Comparison of ENCODE assay signal across 8 cellular contexts in genomic region chr19:18833849-18834643, GRCh38. TPM values are rescaled to one million over a fixed set of nuclear protein-coding genes. Genes with fewer than 3 reads are reported as not detected.
A peak's percentile ranks its signal among the peaks of the same experiment; 100 is the strongest.
DNase-seq lines count a peak whose midpoint lies in the region; ATAC-seq, FAIRE-seq and TF ChIP-seq lines count a peak whose summit lies in the region.

No MANE protein-coding gene starts in this region.

- H3K9ac ChIP-seq in PC-3 (ENCODE audit: low read length) = peak overlapping the region; percentile 97

- no peaks in the 10 kb centered on the region for H3F3A ChIP-seq in PC-3 (ENCODE audit: low read length, unreplicated experiment)

- peak overlapping the region; percentile 87 for H3K27ac Mint-ChIP-seq in activated CD4-positive, alpha-beta T cell treated with anti-CD3 and anti-CD28 coated beads for 36 hours
- H3K27ac Mint-ChIP-seq in progenitor cell of endocrine pancreas = peak overlapping the region; percentile 100

- H3K4me2 ChIP-seq in PC-3 (ENCODE audit: low read length) = peak overlapping the region; percentile 100

- peak; percentile 30 for DNase-seq in activated CD4-positive, alpha-beta T cell treated with anti-CD3 and anti-CD28 coated beads for 36 hours
- DNase-seq in activated CD4-positive, alpha-beta T cell treated with anti-CD3 and anti-CD28 coated beads, Interleukin-2, amount 50 U/mL, for 4 hours = no peak
- DNase-seq in PC-3 = peak; percentile 28
- no peak for DNase-seq in progenitor cell of endocrine pancreas (ENCODE audit: low spot score, unreplicated experiment)
- DNase-seq in D721Med (ENCODE audit: insufficient read length, low spot score) = no peak

- no TSS peak for BruUV-seq in PC-3 (replicated peaks; lab: Mats Ljungman, UMichigan)

- peaks cover 7% of the 10 kb centered on the region; the same call in 1 of the 2 replicates for H3K4me1 ChIP-seq in PC-3 (ENCODE audit: insufficient read depth, low read length)
- H3K4me1 ChIP-seq in esophagus (ENCODE audit: control insufficient read depth in 2 of 2, insufficient read depth in 2 of 2, low read length in 1 of 2) = peaks cover 0 to 4% of the 10 kb centered on the region in 2 donors

- peaks cover 48% of the 10 kb centered on the region for H3K36me3 Mint-ChIP-seq in activated CD4-positive, alpha-beta T cell treated with anti-CD3 and anti-CD28 coated beads for 36 hours (ENCODE audit: low read depth)
- H3K36me3 Mint-ChIP-seq in progenitor cell of endocrine pancreas (ENCODE audit: insufficient read depth) = peaks cover 7% of the 10 kb centered on the region

- no peaks in the 10 kb centered on the region for H3K27me3 ChIP-seq in PC-3 (ENCODE audit: low read length)
- no peaks in the 10 kb centered on the region for H3K27me3 ChIP-seq in esophagus (ENCODE audit: control insufficient read depth in 1 of 2, insufficient read depth in 2 of 2, low read length in 2 of 2)

- TF ChIP-seq CTCF in PC-3 (conservative IDR thresholded peaks at IDR 0.05; ENCODE audit: low read depth, low read length) (no peak), progenitor cell of endocrine pancreas (IDR thresholded peaks at IDR 0.05; ENCODE audit: unreplicated experiment) (no peak), D721Med (IDR thresholded peaks at IDR 0.05; ENCODE audit: insufficient read depth, missing control alignments) (no peak)

- ATAC-seq in activated CD4-positive, alpha-beta T cell treated with anti-CD3 and anti-CD28 coated beads for 36 hours = no peak
- ATAC-seq in PC-3 (peak; percentile 10; the same call in 1 of the 2 replicates), GM19467 (IDR thresholded peaks at IDR 0.05; ENCODE audit: unreplicated experiment) (no peak), GM21529 (IDR thresholded peaks at IDR 0.05; ENCODE audit: unreplicated experiment) (no peak)

- H3K4me1 Mint-ChIP-seq in activated CD4-positive, alpha-beta T cell treated with anti-CD3 and anti-CD28 coated beads for 36 hours = peaks cover 56% of the 10 kb centered on the region
- H3K4me1 Mint-ChIP-seq in progenitor cell of endocrine pancreas (ENCODE audit: low read depth) = peaks cover 35% of the 10 kb centered on the region

- H2AFZ ChIP-seq in PC-3 (ENCODE audit: low read length) = no peak overlapping the region

- POLR2A ChIA-PET in activated CD4-positive, alpha-beta T cell treated with anti-CD3 and anti-CD28 coated beads for 36 hours (lab: Charles Lee) = interaction anchor here (0.6 kb wide), 1 partner anchor 1120 kb away, joined by 3 read pairs; no protein-coding TSS in a partner anchor
- POLR2A ChIA-PET in PC-3 (lab: Charles Lee; ENCODE audit: unreplicated experiment) = interaction anchor here (0.6 kb wide), 2 partner anchors 36 to 165 kb away, joined by 3 to 7 read pairs; no protein-coding TSS in a partner anchor

- intact Hi-C loops in activated CD4-positive, alpha-beta T cell treated with anti-CD3 and anti-CD28 coated beads for 36 hours (cut with DNase I, micrococcal nuclease) = loop anchor here in 1 of 2 experiments (1.0 to 5.0 kb wide), 3 partner anchors 9 to 492 kb away; partner anchors contain the start of genes PGPEP1 and TMEM161A
- intact Hi-C loops in PC-3 (cut with micrococcal nuclease) = no loop called here

- CTCF ChIA-PET in activated CD4-positive, alpha-beta T cell treated with anti-CD3 and anti-CD28 coated beads for 36 hours (lab: Charles Lee) = interaction anchor here (0.6 to 5.8 kb wide), 4 partner anchors 14 to 355 kb away, joined by 3 to 47 read pairs (median 4); partner anchors contain the start of gene REX1BD
- CTCF ChIA-PET in PC-3 (lab: Charles Lee) = no interaction called here

- no peaks in the 10 kb centered on the region for H3K27me3 Mint-ChIP-seq in activated CD4-positive, alpha-beta T cell treated with anti-CD3 and anti-CD28 coated beads for 36 hours
- no peaks in the 10 kb centered on the region for H3K27me3 Mint-ChIP-seq in progenitor cell of endocrine pancreas

- H4K20me1 ChIP-seq in PC-3 (ENCODE audit: low read length) = peaks cover 57% of the 10 kb centered on the region

- H3K79me2 ChIP-seq in PC-3 (ENCODE audit: low read length) = peaks cover 73% of the 10 kb centered on the region

- no peaks in the 10 kb centered on the region for H3K9me2 ChIP-seq in PC-3 (replicated peaks; ENCODE audit: low read length)

- peak overlapping the region; percentile 99 for H3K4me3 ChIP-seq in PC-3 (ENCODE audit: low read length)
- peak overlapping the region; percentile 31 to 76 for H3K4me3 ChIP-seq in esophagus (ENCODE audit: low read depth in 1 of 2, low read length in 2 of 2)

- no peaks in the 10 kb centered on the region for H3K9me3 ChIP-seq in PC-3 (ENCODE audit: low read length)
- H3K9me3 ChIP-seq in esophagus (ENCODE audit: control insufficient read depth in 2 of 2, insufficient read depth in 1 of 2, low read depth in 1 of 2, low read length in 1 of 2) = no peaks in the 10 kb centered on the region

- no peaks in the 10 kb centered on the region for H3K9me3 Mint-ChIP-seq in activated CD4-positive, alpha-beta T cell treated with anti-CD3 and anti-CD28 coated beads for 36 hours (ENCODE audit: low read depth)
- no peaks in the 10 kb centered on the region for H3K9me3 Mint-ChIP-seq in progenitor cell of endocrine pancreas (ENCODE audit: low read depth)

- H3K27ac ChIP-seq in PC-3 (ENCODE audit: low read length) (no peak overlapping the region), esophagus (ENCODE audit: low read depth in 2 of 2, low read length in 1 of 2) (peak overlapping the region in 1 of 2 donors; percentile 73)

- FAIRE-seq in D721Med (lab: Jason Lieb, UNC) = no peak

- peak overlapping the region; percentile 96 for H3K4me3 Mint-ChIP-seq in activated CD4-positive, alpha-beta T cell treated with anti-CD3 and anti-CD28 coated beads for 36 hours
- H3K4me3 Mint-ChIP-seq in progenitor cell of endocrine pancreas (ENCODE audit: low read depth) = peak overlapping the region; percentile 92

- H3K36me3 ChIP-seq in PC-3 (ENCODE audit: low read depth, low read length) (peaks cover 12% of the 10 kb centered on the region), esophagus (ENCODE audit: control insufficient read depth in 2 of 2, insufficient read depth in 2 of 2, low read length in 1 of 2) (peaks cover 0 to 2% of the 10 kb centered on the region in 2 donors)

- WGBS in esophagus, 2 donors = 11 to 12% methylated on average over 18 of the region's 18 CpGs

RNA-seq across cellular contexts. Expression of gene UPF1, which starts 2.3 kb away (rescaled TPM):
- 10 to 100 TPM; 72.4 to 74.0 TPM for total RNA-seq in activated CD4-positive, alpha-beta T cell treated with anti-CD3 and anti-CD28 coated beads for 36 hours
- total RNA-seq in PC-3 (2014; rRNA removed) = 97.1 and 155 TPM in 2 replicates
- 10 to 100 TPM; 28.1 to 41.7 TPM for polyA plus RNA-seq in esophagus
- total RNA-seq in progenitor cell of endocrine pancreas = 87.1 and 90.9 TPM in 2 replicates

RNA-seq across cellular contexts. Expression of gene COMP, which starts 42.9 kb away (rescaled TPM):
- not detected for total RNA-seq in activated CD4-positive, alpha-beta T cell treated with anti-CD3 and anti-CD28 coated beads for 36 hours
- 0.04 TPM in 1 of 2 replicates, not detected in the other for total RNA-seq in PC-3 (2014; rRNA removed)
- polyA plus RNA-seq in esophagus = 1 to 10 TPM in 1 of 2 donors, under 1 TPM in 1; 0.71 to 4.0 TPM
- total RNA-seq in progenitor cell of endocrine pancreas = 0.13 and 0.24 TPM in 2 replicates

Comparison
In these comparisons a context has a peak if more than half of its experiments do, and no peak if none do; other contexts are left out.
1. DNase-seq: peak in activated CD4-positive, alpha-beta T cell treated with anti-CD3 and anti-CD28 coated beads for 36 hours (single experiment) and PC-3 (single experiment); none in activated CD4-positive, alpha-beta T cell treated with anti-CD3 and anti-CD28 coated beads, Interleukin-2, amount 50 U/mL, for 4 hours (0 of 2), progenitor cell of endocrine pancreas (single experiment) and D721Med (single experiment).